Comparison of ENCODE assay signal across 10 cellular contexts in the genomic region with DNA sequence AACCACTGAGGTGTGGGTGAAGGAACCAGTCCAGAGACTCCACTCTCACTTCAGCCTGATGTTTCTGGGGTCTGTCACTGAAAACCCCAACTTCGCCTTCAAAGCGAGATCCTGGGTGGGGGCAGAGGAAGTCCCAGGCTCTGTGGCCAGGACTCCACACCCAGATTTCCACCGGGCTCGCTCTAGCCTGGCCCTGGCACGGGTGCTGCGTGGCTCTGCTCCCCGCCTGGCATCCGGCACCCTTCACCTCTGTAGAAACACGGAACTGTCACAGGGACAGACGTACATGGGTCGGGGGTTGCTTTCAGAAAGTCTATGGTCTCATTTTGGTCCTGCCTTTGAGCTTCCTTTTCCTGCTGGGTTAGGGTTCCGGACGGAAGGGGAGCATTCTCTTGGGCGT. TPM values are rescaled to one million over a fixed set of nuclear protein-coding genes. Genes with fewer than 3 reads are reported as not detected.
DNase-seq lines count a peak whose midpoint lies in the region; ATAC-seq and TF ChIP-seq lines count a peak whose summit lies in the region.
"Had no signal": no experiment of that assay in that cellular context is flagged by ENCODE, and none has a peak within 500 bp of the region (broad histone marks: within the 10 kb centered on the region; RNA-seq: fewer than 3 reads in every experiment).

No MANE protein-coding gene starts in this region.

- no peak overlapping the region for H3K27ac ChIP-seq in CD4-positive, alpha-beta T cell (ENCODE audit: low read depth, low read length)
- H3K27ac ChIP-seq in Panc1 (ENCODE audit: low read length) = peak overlapping the region; percentile 99
- H3K27ac ChIP-seq in esophagus muscularis mucosa (replicated peaks in 1 of 4) = peak overlapping the region; percentile 72 to 88 (median 82)

- H3K36me3 Mint-ChIP-seq in CD4-positive, alpha-beta T cell (ENCODE audit: low read depth) = peaks cover 25% of the 10 kb centered on the region

- no peak overlapping the region for H3K4me3 ChIP-seq in Panc1 (ENCODE audit: low read depth in 2 of 2, low read length in 2 of 2)
- no peak overlapping the region for H3K4me3 ChIP-seq in esophagus muscularis mucosa
- peak overlapping the region; percentile 32 for H3K4me3 ChIP-seq in skeletal muscle satellite cell (ENCODE audit: low read length)

- H3K27me3 Mint-ChIP-seq in CD4-positive, alpha-beta T cell = no peaks in the 10 kb centered on the region

- H3K9ac ChIP-seq in skeletal muscle satellite cell (ENCODE audit: low read depth, low read length) = peak overlapping the region; percentile 76

- intact Hi-C loops in CD4-positive, alpha-beta T cell (cut with DNase I, micrococcal nuclease) = loop anchor here (5.0 to 10.0 kb wide), 2 partner anchors 264 to 332 kb away; no protein-coding TSS in a partner anchor
- intact Hi-C loops in Panc1 (cut with micrococcal nuclease; ENCODE audit: unreplicated experiment) (loop anchor here (5.0 to 10.0 kb wide), 2 partner anchors 64 to 262 kb away; no protein-coding TSS in a partner anchor), esophagus muscularis mucosa (cut with DNase I) (loop anchor here (5.0 kb wide), 1 partner anchor 104 kb away; a partner anchor contains a TSS)

- in situ Hi-C loops in Panc1 (cut with HindIII; ENCODE audit: low pct_unique_long_range_greater_than_20kb, low sequenced_read_pairs) = no loop called here

- no peak for TF ChIP-seq EP300 in esophagus muscularis mucosa (IDR thresholded peaks at IDR 0.05)

- H3K9me3 Mint-ChIP-seq in CD4-positive, alpha-beta T cell = no peaks in the 10 kb centered on the region

- no peaks in the 10 kb centered on the region for H3K27me3 ChIP-seq in CD4-positive, alpha-beta T cell (ENCODE audit: control insufficient read depth, insufficient read depth, low read length)
- H3K27me3 ChIP-seq in Panc1 (ENCODE audit: control insufficient read depth, insufficient read depth, low read length) (no peaks in the 10 kb centered on the region), esophagus muscularis mucosa (no peaks in the 10 kb centered on the region), skeletal muscle satellite cell (ENCODE audit: control insufficient read depth, insufficient read depth, low read length) (no peaks in the 10 kb centered on the region)

- H3K4me1 ChIP-seq in Panc1 (ENCODE audit: control insufficient read depth, insufficient read depth, low read length) (peaks cover 82% of the 10 kb centered on the region), esophagus muscularis mucosa (peaks cover 65 to 77% (median 68%) of the 10 kb centered on the region in 4 donors), skeletal muscle satellite cell (ENCODE audit: control insufficient read depth, insufficient read depth, low read length) (peaks cover 80% of the 10 kb centered on the region)

- no TSS peak for BruUV-seq in Panc1 (replicated peaks; lab: Mats Ljungman, UMichigan)

- CTCF ChIA-PET in CD4-positive, alpha-beta T cell (lab: Charles Lee) = interaction anchor here (3.9 kb wide), 1 partner anchor 282 kb away, joined by 45 read pairs; a partner anchor contains a TSS
- CTCF ChIA-PET in Panc1 (lab: Charles Lee) = no interaction called here

- H3K27ac Mint-ChIP-seq in CD4-positive, alpha-beta T cell = peak overlapping the region; percentile 87

- no peak for TF ChIP-seq POLR2A in esophagus muscularis mucosa (IDR thresholded peaks at IDR 0.05; ENCODE audit: low read depth)

- H3K36me3 ChIP-seq in Panc1 (ENCODE audit: control insufficient read depth, insufficient read depth, low read length) (no peaks in the 10 kb centered on the region), esophagus muscularis mucosa (no peaks in the 10 kb centered on the region), skeletal muscle satellite cell (ENCODE audit: insufficient read depth, low read length) (peaks cover 9% of the 10 kb centered on the region)

- no peak for TF ChIP-seq CTCF in CD4-positive, alpha-beta T cell (IDR thresholded peaks at IDR 0.05)
- TF ChIP-seq CTCF in Panc1 (IDR thresholded peaks at IDR 0.05) (no peak), esophagus muscularis mucosa (IDR thresholded peaks at IDR 0.05) (no peak)

- no peak for ATAC-seq in CD4-positive, alpha-beta T cell (ENCODE audit: poor library complexity)
- ATAC-seq in Panc1 (no peak), HG02884 (IDR thresholded peaks at IDR 0.05; ENCODE audit: unreplicated experiment) (no peak), HG03135 (IDR thresholded peaks at IDR 0.05; ENCODE audit: unreplicated experiment) (no peak), GM21529 (IDR thresholded peaks at IDR 0.05; ENCODE audit: unreplicated experiment) (no peak)

- no peaks in the 10 kb centered on the region for H3K9me3 ChIP-seq in CD4-positive, alpha-beta T cell (ENCODE audit: control insufficient read depth, low read length)
- H3K9me3 ChIP-seq in Panc1 (ENCODE audit: control insufficient read depth, insufficient read depth, low read depth, low read length) (no peaks in the 10 kb centered on the region), esophagus muscularis mucosa (no peaks in the 10 kb centered on the region), skeletal muscle satellite cell (replicated peaks; ENCODE audit: low read length) (no peaks in the 10 kb centered on the region)

- no peak for DNase-seq in CD4-positive, alpha-beta T cell
- DNase-seq in Panc1 (ENCODE audit: low read depth, low spot score) (no peak), esophagus muscularis mucosa (ENCODE audit: extremely low spot score) (no peak), NCI-H146 treated with DMSO at 0.1 percent for 48 hours (lab: John Stamatoyannopoulos, UW; ENCODE audit: unreplicated experiment) (no peak)
- DNase-seq: occipital lobe; stimulated activated CD4-positive, alpha-beta T cell treated with anti-CD3 and anti-CD28 coated beads, Interleukin-2, amount 100 ng/mL, for 24 hours had no signal

- POLR2A ChIA-PET in CD4-positive, alpha-beta T cell (lab: Charles Lee) = interaction anchor here (1.4 to 5.8 kb wide), 4 partner anchors 15 to 103 kb away, joined by 3 to 66 read pairs (median 32); a partner anchor contains a TSS
- POLR2A ChIA-PET in Panc1 (lab: Charles Lee) = no interaction called here

- H3K4me2 ChIP-seq in skeletal muscle satellite cell (ENCODE audit: low read length) = peak overlapping the region; percentile 57

- peaks cover 55% of the 10 kb centered on the region for H3K4me1 Mint-ChIP-seq in CD4-positive, alpha-beta T cell (ENCODE audit: low read depth)

- WGBS in esophagus muscularis mucosa = 73% methylated on average over 4 of the region's 14 CpGs

- H3K4me3 Mint-ChIP-seq in CD4-positive, alpha-beta T cell = no peak overlapping the region

RNA-seq across cellular contexts. Expression of a gene that starts 41.6 kb away (rescaled TPM):
- total RNA-seq in CD4-positive, alpha-beta T cell = 100 to 1,000 TPM; 162 to 164 TPM
- total RNA-seq in Panc1 (2021; ENCODE audit: unreplicated experiment) (159 TPM), esophagus muscularis mucosa (100 to 1,000 TPM; 105 to 142 (median 121) TPM)
- polyA plus RNA-seq in Panc1 (2012; ENCODE audit: insufficient read length) = 135 TPM
- 312 and 358 TPM in 2 replicates for total RNA-seq in skeletal muscle satellite cell (2012; rRNA removed)
